9 cellular contexts compared by ENCODE assay signal in genomic region chr17:82239926-82240505, GRCh38. TPM values are rescaled to one million over a fixed set of nuclear protein-coding genes. Genes with fewer than 3 reads are reported as not detected.
DNase-seq lines count a peak whose midpoint lies in the region; ATAC-seq and TF ChIP-seq lines count a peak whose summit lies in the region.
"Had no signal": no experiment of that assay in that cellular context is flagged by ENCODE, and none has a peak within 500 bp of the region (broad histone marks: within the 10 kb centered on the region; RNA-seq: fewer than 3 reads in every experiment).

No MANE protein-coding gene starts in this region.

- TF ChIP-seq CTCF in lower lobe of right lung (IDR thresholded peaks at IDR 0.05) (no peak), tibial nerve (IDR thresholded peaks at IDR 0.05) (no peak)

- H3K27me3 ChIP-seq in lower lobe of right lung (ENCODE audit: low read depth), result no peaks in the 10 kb centered on the region
- no peaks in the 10 kb centered on the region for H3K27me3 ChIP-seq in tibial nerve

- no peaks in the 10 kb centered on the region for H3K9me3 Mint-ChIP-seq in activated T-cell treated with anti-CD3 and anti-CD28 coated beads, Interleukin-2, amount 50 U/mL, for 72 hours
- no peaks in the 10 kb centered on the region for H3K9me3 Mint-ChIP-seq in activated naive CD8-positive, alpha-beta T cell treated with anti-CD3 and anti-CD28 coated beads for 36 hours

- WGBS in tibial nerve, 2 donors, result 72 to 79% methylated on average over 11 to 21 of the region's 22 CpGs

- no peak for TF ChIP-seq POLR2A in tibial nerve (IDR thresholded peaks at IDR 0.05)

- intact Hi-C loops in lower lobe of right lung (cut with DNase I), result no loop called here

- H3K27me3 Mint-ChIP-seq in activated T-cell treated with anti-CD3 and anti-CD28 coated beads, Interleukin-2, amount 50 U/mL, for 72 hours (ENCODE audit: low read depth), result no peaks in the 10 kb centered on the region
- H3K27me3 Mint-ChIP-seq in activated naive CD8-positive, alpha-beta T cell treated with anti-CD3 and anti-CD28 coated beads for 36 hours, result no peaks in the 10 kb centered on the region

- peaks cover 42% of the 10 kb centered on the region for H3K4me1 Mint-ChIP-seq in activated T-cell treated with anti-CD3 and anti-CD28 coated beads, Interleukin-2, amount 50 U/mL, for 72 hours (ENCODE audit: low read depth)
- H3K4me1 Mint-ChIP-seq in activated naive CD8-positive, alpha-beta T cell treated with anti-CD3 and anti-CD28 coated beads for 36 hours, result peaks cover 40% of the 10 kb centered on the region

- H3K4me3 Mint-ChIP-seq in activated T-cell treated with anti-CD3 and anti-CD28 coated beads, Interleukin-2, amount 50 U/mL, for 72 hours, result no peak overlapping the region
- no peak overlapping the region for H3K4me3 Mint-ChIP-seq in activated naive CD8-positive, alpha-beta T cell treated with anti-CD3 and anti-CD28 coated beads for 36 hours

- TF ChIP-seq EP300 in tibial nerve (IDR thresholded peaks at IDR 0.05), result no peak

- H3K27ac ChIP-seq in lower lobe of right lung, result peak overlapping the region; percentile 82
- peak overlapping the region; percentile 70 to 91 (median 82) for H3K27ac ChIP-seq in tibial nerve

- peaks cover 7 to 11% of the 10 kb centered on the region in 2 donors for H3K36me3 Mint-ChIP-seq in activated T-cell treated with anti-CD3 and anti-CD28 coated beads, Interleukin-2, amount 50 U/mL, for 72 hours (ENCODE audit: insufficient read depth in 2 of 2)
- H3K36me3 Mint-ChIP-seq in activated naive CD8-positive, alpha-beta T cell treated with anti-CD3 and anti-CD28 coated beads for 36 hours, result peaks cover 14% of the 10 kb centered on the region

- H3K27ac Mint-ChIP-seq in activated T-cell treated with anti-CD3 and anti-CD28 coated beads, Interleukin-2, amount 50 U/mL, for 72 hours, result peak overlapping the region; percentile 71
- H3K27ac Mint-ChIP-seq in activated naive CD8-positive, alpha-beta T cell treated with anti-CD3 and anti-CD28 coated beads for 36 hours, result peak overlapping the region; percentile 64

- H3K4me3 ChIP-seq in lower lobe of right lung, result no peak overlapping the region
- H3K4me3 ChIP-seq in tibial nerve, result no peak overlapping the region

- peaks cover 86% of the 10 kb centered on the region for H3K4me1 ChIP-seq in lower lobe of right lung
- H3K4me1 ChIP-seq in tibial nerve, result peaks cover 21 to 97% (median 78%) of the 10 kb centered on the region in 4 donors

- peaks cover 64% of the 10 kb centered on the region for H3K36me3 ChIP-seq in lower lobe of right lung
- peaks cover 0 to 47% (median 17%) of the 10 kb centered on the region in 3 donors for H3K36me3 ChIP-seq in tibial nerve

- no peak for ATAC-seq in activated T-cell treated with anti-CD3 and anti-CD28 coated beads, Interleukin-2, amount 50 U/mL, for 72 hours (replicated peaks in 1 of 2)
- ATAC-seq in lower lobe of right lung, result no peak

- DNase-seq in activated T-cell treated with anti-CD3 and anti-CD28 coated beads, Interleukin-2, amount 50 U/mL, for 72 hours, result no peak
- DNase-seq in activated T-cell treated with anti-CD3 and anti-CD28 coated beads, Interleukin-2, amount 50 U/mL, for 48 hours, result no peak
- no peak for DNase-seq in activated naive CD8-positive, alpha-beta T cell treated with anti-CD3 and anti-CD28 coated beads for 36 hours
- DNase-seq in lower lobe of right lung (no peak), tibial nerve (ENCODE audit: low spot score in 2 of 2) (no peak), DMS 273 (lab: John Stamatoyannopoulos, UW; ENCODE audit: unreplicated experiment) (no peak), NOMO-1 treated with dmso at 0.1 percent for 144 hours (lab: John Stamatoyannopoulos, UW; ENCODE audit: unreplicated experiment) (no peak), dedifferentiated amniotic fluid mesenchymal stem cell (ENCODE audit: extremely low spot score) (no peak)
- DNase-seq: NCI-H226 had no signal

- H3K9me3 ChIP-seq in lower lobe of right lung (no peaks in the 10 kb centered on the region), tibial nerve (no peaks in the 10 kb centered on the region)

RNA-seq across cellular contexts. Expression of gene SLC16A3, which starts 11.2 kb away (rescaled TPM):
- total RNA-seq in activated T-cell treated with anti-CD3 and anti-CD28 coated beads, Interleukin-2, amount 50 U/mL, for 72 hours, result 10 to 100 TPM; 42.8 to 74.5 TPM
- total RNA-seq in activated naive CD8-positive, alpha-beta T cell treated with anti-CD3 and anti-CD28 coated beads for 36 hours, result 10 to 100 TPM; 75.8 to 79.3 TPM
- total RNA-seq in lower lobe of right lung, result 81.9 TPM
- 10 to 100 TPM; 10.5 to 36.0 (median 21.4) TPM for total RNA-seq in tibial nerve

RNA-seq across cellular contexts. Expression of gene CCDC57, which starts 27.4 kb away (rescaled TPM):
- total RNA-seq in activated T-cell treated with anti-CD3 and anti-CD28 coated beads, Interleukin-2, amount 50 U/mL, for 72 hours, result 10 to 100 TPM; 76.9 to 78.8 TPM
- total RNA-seq in activated naive CD8-positive, alpha-beta T cell treated with anti-CD3 and anti-CD28 coated beads for 36 hours, result 10 to 100 TPM; 59.5 to 65.1 TPM
- total RNA-seq in lower lobe of right lung (63.4 TPM), tibial nerve (10 to 100 TPM; 33.5 to 91.2 (median 47.9) TPM)

RNA-seq across cellular contexts. Expression of gene CSNK1D, which starts 33.5 kb away (rescaled TPM):
- total RNA-seq in activated T-cell treated with anti-CD3 and anti-CD28 coated beads, Interleukin-2, amount 50 U/mL, for 72 hours, result 100 to 1,000 TPM; 166 to 170 TPM
- 100 to 1,000 TPM; 110 to 115 TPM for total RNA-seq in activated naive CD8-positive, alpha-beta T cell treated with anti-CD3 and anti-CD28 coated beads for 36 hours
- 146 TPM for total RNA-seq in lower lobe of right lung
- total RNA-seq in tibial nerve, result 100 to 1,000 TPM in 3 of 4 donors, 10 to 100 TPM in 1; 93.9 to 160 (median 124) TPM
